8 cellular contexts compared by ENCODE assay signal in genomic region chr17:42428141-42428944, GRCh38. TPM values are rescaled to one million over a fixed set of nuclear protein-coding genes. Genes with fewer than 3 reads are reported as not detected.
DNase-seq lines count a peak whose midpoint lies in the region; ATAC-seq, FAIRE-seq and TF ChIP-seq lines count a peak whose summit lies in the region.

No MANE protein-coding gene starts in this region.

- peak overlapping the region; percentile 73 for H3K27ac Mint-ChIP-seq in MCF 10A (ENCODE audit: low read depth, unreplicated experiment)

- DNase-seq in D341Med (ENCODE audit: low spot score) (peak; percentile 83), HAP-1 (ENCODE audit: low spot score in 2 of 2) (peak; percentile 61 to 78), RKO (ENCODE audit: low spot score) (peak; percentile 91), MCF 10A (ENCODE audit: unreplicated experiment) (peak; percentile 94), islet precursor cell (peak; percentile 93), small intestine (peak; percentile 70)

- H3K27ac ChIP-seq in small intestine (ENCODE audit: low read depth in 1 of 2, low read length in 1 of 2) = no peak overlapping the region

- no peaks in the 10 kb centered on the region for H3K9me3 ChIP-seq in HAP-1
- no peaks in the 10 kb centered on the region for H3K9me3 ChIP-seq in small intestine (ENCODE audit: control insufficient read depth, low read depth)

- peaks cover 10% of the 10 kb centered on the region for H3K4me1 Mint-ChIP-seq in MCF 10A (ENCODE audit: insufficient read depth, unreplicated experiment)

- H3K4me3 Mint-ChIP-seq in MCF 10A (ENCODE audit: unreplicated experiment) = no peak overlapping the region

- TF ChIP-seq CTCF in MCF 10A (IDR thresholded peaks at IDR 0.05; ENCODE audit: unreplicated experiment) = peak; percentile 75

- H3K4me1 ChIP-seq in HAP-1 (peaks cover 17% of the 10 kb centered on the region), small intestine (ENCODE audit: control insufficient read depth in 2 of 2, insufficient read depth in 1 of 2, low read depth in 1 of 2, low read length in 1 of 2) (no peaks in the 10 kb centered on the region)

- CTCF ChIA-PET in MCF 10A (lab: Yijun Ruan, JAX) = interaction anchor here (0.6 to 1.2 kb wide), 4 partner anchors 19 to 91 kb away, joined by 3 read pairs; no protein-coding TSS in a partner anchor

- POLR2A ChIA-PET in MCF 10A (lab: Yijun Ruan, JAX) = interaction anchor here (0.6 to 1.6 kb wide), 21 partner anchors 8 to 498 kb away, joined by 3 to 23 read pairs (median 4); partner anchors contain the start of genes ODAD4 and STAT3

- H3K27me3 Mint-ChIP-seq in MCF 10A (ENCODE audit: insufficient read depth, unreplicated experiment) = no peaks in the 10 kb centered on the region

- no peak for ATAC-seq in GM21825 (IDR thresholded peaks at IDR 0.05; ENCODE audit: unreplicated experiment)
- ATAC-seq in HG03175 (IDR thresholded peaks at IDR 0.05; ENCODE audit: unreplicated experiment) = no peak

- no peaks in the 10 kb centered on the region for H3K36me3 ChIP-seq in HAP-1 (replicated peaks)
- H3K36me3 ChIP-seq in small intestine (ENCODE audit: control insufficient read depth in 2 of 2, insufficient read depth in 2 of 2, low read length in 2 of 2) = no peaks in the 10 kb centered on the region

- intact Hi-C loops in MCF 10A (cut with micrococcal nuclease) = loop anchor here (1.0 to 2.0 kb wide), 3 partner anchors 31 to 89 kb away; no protein-coding TSS in a partner anchor

- H3K27me3 ChIP-seq in HAP-1 (ENCODE audit: low read depth) (no peaks in the 10 kb centered on the region), small intestine (ENCODE audit: control insufficient read depth in 2 of 2, insufficient read depth in 2 of 2, low read length in 2 of 2) (no peaks in the 10 kb centered on the region)

- peaks cover 5% of the 10 kb centered on the region for H3K36me3 Mint-ChIP-seq in MCF 10A (ENCODE audit: insufficient read depth, unreplicated experiment)

- H3K4me3 ChIP-seq in HAP-1 = no peak overlapping the region
- no peak overlapping the region for H3K4me3 ChIP-seq in small intestine (ENCODE audit: low read depth in 1 of 2, low read length in 2 of 2)

- no TSS peak for BruUV-seq in MCF 10A (replicated peaks; lab: Mats Ljungman, UMichigan)

- in situ Hi-C loops in HAP-1 (cut with MboI; ENCODE audit: low sequenced_read_pairs) = loop anchor here (10.0 kb wide), 1 partner anchor 96 kb away; no protein-coding TSS in a partner anchor

- H3K9me3 Mint-ChIP-seq in MCF 10A (ENCODE audit: unreplicated experiment) = no peaks in the 10 kb centered on the region

- 28 to 55% (median 45%) methylated on average over 4 of the region's 4 CpGs for WGBS in small intestine, 3 donors

- FAIRE-seq in small intestine (lab: Jason Lieb, UNC) = no peak

RNA-seq across cellular contexts. Expression of gene CAVIN1, which starts 5.3 kb away (rescaled TPM):
- total RNA-seq in MCF 10A (2022) = 137 and 143 TPM in 2 replicates
- 10 to 100 TPM in 2 of 3 donors, 1 to 10 TPM in 1; 2.7 to 81.0 (median 12.2) TPM for polyA plus RNA-seq in small intestine

RNA-seq across cellular contexts. Expression of gene ATP6V0A1, which starts 30.3 kb away (rescaled TPM):
- 56.0 and 60.5 TPM in 2 replicates for total RNA-seq in MCF 10A (2022)
- 10 to 100 TPM; 38.7 to 85.9 (median 52.4) TPM for polyA plus RNA-seq in small intestine

RNA-seq across cellular contexts. Expression of gene STAT3, which starts 40.1 kb away (rescaled TPM):
- total RNA-seq in MCF 10A (2022) = 89.2 and 115 TPM in 2 replicates
- 10 to 100 TPM; 49.0 to 76.5 (median 55.7) TPM for polyA plus RNA-seq in small intestine
